ENCODE assay signal across 15 cellular contexts in genomic region chr5:80998590-80998979, GRCh38. TPM values are rescaled to one million over a fixed set of nuclear protein-coding genes. Genes with fewer than 3 reads are reported as not detected.
A peak's percentile ranks its signal among the peaks of the same experiment; 100 is the strongest.
DNase-seq lines count a peak whose midpoint lies in the region; ATAC-seq lines count a peak whose summit lies in the region.
"Had no signal": no experiment of that assay in that cellular context is flagged by ENCODE, and none has a peak within 500 bp of the region (broad histone marks: within the 10 kb centered on the region; RNA-seq: fewer than 3 reads in every experiment).

No MANE protein-coding gene starts in this region.

- no peaks in the 10 kb centered on the region for H3K4me1 ChIP-seq in mesenchymal stem cell (ENCODE audit: control insufficient read depth, insufficient read depth, low read depth, low read length)

- no peak overlapping the region for H2AK5ac ChIP-seq in mesenchymal stem cell (ENCODE audit: low read length, severe bottlenecking)

- H3K9ac ChIP-seq in mesenchymal stem cell (ENCODE audit: low read length) = no peak overlapping the region

- no peaks in the 10 kb centered on the region for H3K9me3 Mint-ChIP-seq in stimulated activated naive CD8-positive, alpha-beta T cell treated with anti-CD3 and anti-CD28 coated beads, Interleukin-15, Interleukin-2, amounts not matched to agents 100 ng/mL and 50 ng/mL, for 24 hours

- H3K27ac Mint-ChIP-seq in stimulated activated naive CD8-positive, alpha-beta T cell treated with anti-CD3 and anti-CD28 coated beads, Interleukin-15, Interleukin-2, amounts not matched to agents 100 ng/mL and 50 ng/mL, for 24 hours = peak overlapping the region; percentile 88

- peaks cover 10 to 11% of the 10 kb centered on the region in 2 experiments for H3K27me3 ChIP-seq in mesenchymal stem cell (ENCODE audit: control insufficient read depth in 1 of 2, insufficient read depth in 1 of 2, low read length in 2 of 2)

- H3K36me3 Mint-ChIP-seq in stimulated activated naive CD8-positive, alpha-beta T cell treated with anti-CD3 and anti-CD28 coated beads, Interleukin-15, Interleukin-2, amounts not matched to agents 100 ng/mL and 50 ng/mL, for 24 hours (ENCODE audit: low read depth) = peaks cover 3% of the 10 kb centered on the region

- H3K9me3 ChIP-seq in mesenchymal stem cell (ENCODE audit: control insufficient read depth, low read length) = no peaks in the 10 kb centered on the region

- DNase-seq in activated CD4-positive, alpha-beta T cell treated with anti-CD3 and anti-CD28 coated beads for 24 hours (ENCODE audit: low read depth in 2 of 2) = peak; percentile 30 to 32
- DNase-seq in activated CD4-positive, alpha-beta T cell treated with anti-CD3 and anti-CD28 coated beads for 1 hour = no peak
- peak; percentile 46 for DNase-seq in activated CD8-positive, alpha-beta memory T cell treated with anti-CD3 and anti-CD28 coated beads, Interleukin-2, amount 50 U/mL, for 4 hours
- DNase-seq in mesenchymal stem cell (no peak), SKM-1 (lab: John Stamatoyannopoulos, UW; ENCODE audit: unreplicated experiment) (no peak), NCI-H187 treated with DMSO at 0.1 percent for 48 hours (lab: John Stamatoyannopoulos, UW) (no peak)
- DNase-seq: 8988T, COR-L47, glutamatergic neuron, GOT3, kidney glomerular epithelial cell, NCI-H1092 treated with DMSO at 0.1 percent for 48 hours, PC-9 had no signal

- peak overlapping the region; percentile 50 for H4K91ac ChIP-seq in mesenchymal stem cell (ENCODE audit: low read length)

- H3K4me1 Mint-ChIP-seq in stimulated activated naive CD8-positive, alpha-beta T cell treated with anti-CD3 and anti-CD28 coated beads, Interleukin-15, Interleukin-2, amounts not matched to agents 100 ng/mL and 50 ng/mL, for 24 hours (ENCODE audit: low read depth) = peaks cover 80% of the 10 kb centered on the region

- H3K4ac ChIP-seq in mesenchymal stem cell (ENCODE audit: low read depth in 1 of 2, low read length in 2 of 2) = no peak overlapping the region

- H3K4me2 ChIP-seq in mesenchymal stem cell (ENCODE audit: low read length, poor library complexity, severe bottlenecking) = no peak overlapping the region
- H3K4me2 ChIP-seq: PC-9 had no signal

- no peak overlapping the region for H2BK120ac ChIP-seq in mesenchymal stem cell (ENCODE audit: low read depth, low read length)

- H2AFZ ChIP-seq in mesenchymal stem cell (ENCODE audit: low read depth, low read length) = no peak overlapping the region
- H2AFZ ChIP-seq: PC-9 had no signal

- no peak overlapping the region for H2BK12ac ChIP-seq in mesenchymal stem cell (ENCODE audit: low read length in 2 of 2)

- peak overlapping the region in 1 of 2 experiments; percentile 12 for H3K18ac ChIP-seq in mesenchymal stem cell (ENCODE audit: low read depth in 1 of 2, low read length in 2 of 2)

- H3K23ac ChIP-seq in mesenchymal stem cell (ENCODE audit: low read length in 2 of 2) = no peak overlapping the region

- peak overlapping the region; percentile 73 for H3K4me3 Mint-ChIP-seq in stimulated activated naive CD8-positive, alpha-beta T cell treated with anti-CD3 and anti-CD28 coated beads, Interleukin-15, Interleukin-2, amounts not matched to agents 100 ng/mL and 50 ng/mL, for 24 hours

- H3K36me3 ChIP-seq in mesenchymal stem cell (ENCODE audit: control insufficient read depth in 1 of 2, insufficient read depth in 2 of 2, low read depth in 1 of 2, low read length in 2 of 2) = no peaks in the 10 kb centered on the region

- H3K27me3 Mint-ChIP-seq in stimulated activated naive CD8-positive, alpha-beta T cell treated with anti-CD3 and anti-CD28 coated beads, Interleukin-15, Interleukin-2, amounts not matched to agents 100 ng/mL and 50 ng/mL, for 24 hours = no peaks in the 10 kb centered on the region

- no peak overlapping the region for H2BK5ac ChIP-seq in mesenchymal stem cell (ENCODE audit: low read depth, low read length, poor library complexity, severe bottlenecking)

- WGBS in mesenchymal stem cell = 96% methylated on average over 5 of the region's 5 CpGs

- no peak overlapping the region for H3K14ac ChIP-seq in mesenchymal stem cell (ENCODE audit: low read length in 2 of 2)

- H4K8ac ChIP-seq in mesenchymal stem cell (ENCODE audit: low read length) = peak overlapping the region; percentile 88

- H3K79me1 ChIP-seq in mesenchymal stem cell (replicated peaks; ENCODE audit: low read length, poor library complexity, severe bottlenecking) = no peaks in the 10 kb centered on the region

- H2BK15ac ChIP-seq in mesenchymal stem cell (ENCODE audit: low read depth, poor library complexity, severe bottlenecking) = no peak overlapping the region

- no peak for ATAC-seq in GM18519 (IDR thresholded peaks at IDR 0.05; ENCODE audit: low FRiP score, unreplicated experiment)

- no peak overlapping the region for H3K4me3 ChIP-seq in mesenchymal stem cell (ENCODE audit: insufficient read depth in 1 of 2, low read depth in 1 of 2, low read length in 2 of 2)
- H3K4me3 ChIP-seq: PC-9 had no signal

- no peak overlapping the region for H3K27ac ChIP-seq in mesenchymal stem cell (ENCODE audit: low read length, poor library complexity, severe bottlenecking)
- H3K27ac ChIP-seq: PC-9 had no signal

RNA-seq across cellular contexts. Expression of gene RASGRF2, which starts 38.4 kb away (rescaled TPM):
- 24.9 TPM for polyA plus RNA-seq in mesenchymal stem cell (2013, experiment 1 of 2)
- polyA plus RNA-seq in mesenchymal stem cell (2013, experiment 2 of 2) = 25.2 TPM

Comparison
In these comparisons a context has a peak if more than half of its experiments do, and no peak if none do; other contexts are left out.
1. DNase-seq: peak in activated CD4-positive, alpha-beta T cell treated with anti-CD3 and anti-CD28 coated beads for 24 hours (2 of 2) and activated CD8-positive, alpha-beta memory T cell treated with anti-CD3 and anti-CD28 coated beads, Interleukin-2, amount 50 U/mL, for 4 hours (single experiment); none in activated CD4-positive, alpha-beta T cell treated with anti-CD3 and anti-CD28 coated beads for 1 hour (single experiment), mesenchymal stem cell (single experiment), SKM-1 (single experiment) and NCI-H187 treated with DMSO at 0.1 percent for 48 hours (single experiment).